In genomic region chr6:124987291-124987690, GRCh38 we compare ENCODE assay signal across 24 cellular contexts. TPM values are rescaled to one million over a fixed set of nuclear protein-coding genes. Genes with fewer than 3 reads are reported as not detected.
DNase-seq lines count a peak whose midpoint lies in the region; ATAC-seq, FAIRE-seq and TF ChIP-seq lines count a peak whose summit lies in the region.
"Had no signal": no experiment of that assay in that cellular context is flagged by ENCODE, and none has a peak within 500 bp of the region (broad histone marks: within the 10 kb centered on the region; RNA-seq: fewer than 3 reads in every experiment).

No MANE protein-coding gene starts in this region.

- CTCF ChIA-PET in A673 (lab: Charles Lee) = no interaction called here

- H3K4me1 ChIP-seq in osteoblast (ENCODE audit: insufficient read depth, low read length) (peaks cover 15% of the 10 kb centered on the region), A673 (ENCODE audit: insufficient read depth, low read length, poor library complexity, severe bottlenecking) (peaks cover 51% of the 10 kb centered on the region)
- H3K4me1 ChIP-seq: Caco-2, Peyer's patch had no signal

- H3K36me3 Mint-ChIP-seq in HFFc6 (ENCODE audit: low read depth) = peaks cover 15% of the 10 kb centered on the region
- H3K36me3 Mint-ChIP-seq in chondrocyte (ENCODE audit: low read depth) = peaks cover 6% of the 10 kb centered on the region
- H3K36me3 Mint-ChIP-seq: CD4-positive, alpha-beta memory T cell; T-cell had no signal

- DNase-seq in AG10803 (ENCODE audit: low read depth) = peak; percentile 49
- no peak for DNase-seq in HFFc6
- DNase-seq in chondrocyte (ENCODE audit: low spot score) = no peak
- no peak for DNase-seq in osteoblast (ENCODE audit: insufficient read length, low spot score, missing footprints)
- no peak for DNase-seq in HTR-8/SVneo (ENCODE audit: insufficient read length, low spot score)
- no peak for DNase-seq in A673 (ENCODE audit: low spot score)
- DNase-seq in stimulated activated naive CD8-positive, alpha-beta T cell treated with anti-CD3 and anti-CD28 coated beads, Interleukin-15, amount 100 ng/mL, for 72 hours = no peak
- DNase-seq: Caco-2; CD4-positive, alpha-beta memory T cell; DMS 273 treated with DMSO at 0.1 percent for 48 hours; DMS79 treated with DMSO at 0.1 percent for 48 hours; NCI-H1092; NCI-H1436; NCI-H1930; NCI-H2227 treated with DMSO at 0.1 percent for 48 hours; NCI-H510A treated with DMSO at 0.1 percent for 48 hours; NCI-H748 treated with DMSO at 0.1 percent for 48 hours; Peyer's patch; T-cell had no signal

- BruUV-seq in A673 (replicated peaks; lab: Mats Ljungman, UMichigan) = no TSS peak

- H4K20me1 ChIP-seq in osteoblast (ENCODE audit: insufficient read depth, low read length) = peaks cover 2% of the 10 kb centered on the region

- H3K27me3 ChIP-seq in osteoblast (ENCODE audit: insufficient read depth, low read length) (no peaks in the 10 kb centered on the region), A673 (replicated peaks; ENCODE audit: insufficient read depth, low read depth, low read length, poor library complexity) (no peaks in the 10 kb centered on the region)
- H3K27me3 ChIP-seq: Peyer's patch had no signal

- no peak overlapping the region for H3K27ac ChIP-seq in osteoblast (ENCODE audit: low read depth, low read length)
- no peak overlapping the region for H3K27ac ChIP-seq in A673 (ENCODE audit: low read depth, low read length, poor library complexity, severe bottlenecking)
- H3K27ac ChIP-seq: Peyer's patch had no signal

- H3K4me1 Mint-ChIP-seq in HFFc6 (ENCODE audit: low read depth) = peaks cover 65% of the 10 kb centered on the region
- peaks cover 73% of the 10 kb centered on the region for H3K4me1 Mint-ChIP-seq in chondrocyte (ENCODE audit: low read depth)
- no peaks in the 10 kb centered on the region for H3K4me1 Mint-ChIP-seq in stimulated activated naive CD8-positive, alpha-beta T cell treated with anti-CD3 and anti-CD28 coated beads, Interleukin-15, amount 100 ng/mL, for 72 hours

- no peak for ATAC-seq in stimulated activated naive CD8-positive, alpha-beta T cell treated with anti-CD3 and anti-CD28 coated beads, Interleukin-15, amount 100 ng/mL, for 72 hours
- ATAC-seq: GM12878, HCT116, K562, T-cell had no signal

- H3K27me3 Mint-ChIP-seq in HFFc6 (ENCODE audit: insufficient read depth) = no peaks in the 10 kb centered on the region
- H3K27me3 Mint-ChIP-seq in chondrocyte (ENCODE audit: low read depth) = no peaks in the 10 kb centered on the region
- H3K27me3 Mint-ChIP-seq in stimulated activated naive CD8-positive, alpha-beta T cell treated with anti-CD3 and anti-CD28 coated beads, Interleukin-15, amount 100 ng/mL, for 72 hours = no peaks in the 10 kb centered on the region
- H3K27me3 Mint-ChIP-seq: CD4-positive, alpha-beta memory T cell; T-cell had no signal

- intact Hi-C loops in A673 (cut with micrococcal nuclease; ENCODE audit: unreplicated experiment) = no loop called here

- TF ChIP-seq CTCF in AG10803 (conservative IDR thresholded peaks at IDR 0.05; ENCODE audit: low read length) (no peak), HFFc6 (IDR thresholded peaks at IDR 0.05) (no peak), chondrocyte (IDR thresholded peaks at IDR 0.05) (no peak), osteoblast (IDR thresholded peaks at IDR 0.05; ENCODE audit: extremely low read depth, low read depth, low read length) (no peak), A673 (conservative IDR thresholded peaks at IDR 0.05; ENCODE audit: low read depth, low read length) (no peak)

- peaks cover 68% of the 10 kb centered on the region for H3K79me2 ChIP-seq in osteoblast (ENCODE audit: insufficient read depth, low read length)

- H3K27ac Mint-ChIP-seq in HFFc6 (peak overlapping the region; percentile 26; the same call in 1 of the 2 replicates), chondrocyte (ENCODE audit: unreplicated experiment) (peak overlapping the region; percentile 88)
- no peak overlapping the region for H3K27ac Mint-ChIP-seq in stimulated activated naive CD8-positive, alpha-beta T cell treated with anti-CD3 and anti-CD28 coated beads, Interleukin-15, amount 100 ng/mL, for 72 hours
- H3K27ac Mint-ChIP-seq: CD4-positive, alpha-beta memory T cell; T-cell had no signal

- POLR2A ChIA-PET in A673 (lab: Charles Lee; ENCODE audit: low non-redundant PET) = no interaction called here

- no peak overlapping the region for H2AFZ ChIP-seq in osteoblast (ENCODE audit: low read length)

- H3K4me2 ChIP-seq in osteoblast (ENCODE audit: insufficient read depth, low read length) = peak overlapping the region; percentile 19

- H3K4me3 ChIP-seq in AG10803 (ENCODE audit: low read length) (no peak overlapping the region), osteoblast (ENCODE audit: insufficient read depth, low read length) (no peak overlapping the region), A673 (ENCODE audit: low read depth, low read length, poor library complexity, severe bottlenecking) (no peak overlapping the region)
- H3K4me3 ChIP-seq: GM12878, K562, Peyer's patch had no signal

- H3K36me3 ChIP-seq in osteoblast (ENCODE audit: insufficient read depth, low read length) (no peaks in the 10 kb centered on the region), A673 (ENCODE audit: insufficient read depth, low read length, poor library complexity, severe bottlenecking) (peaks cover 11% of the 10 kb centered on the region)
- H3K36me3 ChIP-seq: Peyer's patch had no signal

- H3K9me3 ChIP-seq in osteoblast (ENCODE audit: low read depth, low read length) = no peaks in the 10 kb centered on the region
- peaks cover 8% of the 10 kb centered on the region for H3K9me3 ChIP-seq in A673 (ENCODE audit: low read depth, low read length, poor library complexity, severe bottlenecking)
- H3K9me3 ChIP-seq: Peyer's patch had no signal

- no peaks in the 10 kb centered on the region for H3K9me3 Mint-ChIP-seq in HFFc6
- H3K9me3 Mint-ChIP-seq in chondrocyte (ENCODE audit: low read depth) = no peaks in the 10 kb centered on the region
- no peaks in the 10 kb centered on the region for H3K9me3 Mint-ChIP-seq in stimulated activated naive CD8-positive, alpha-beta T cell treated with anti-CD3 and anti-CD28 coated beads, Interleukin-15, amount 100 ng/mL, for 72 hours
- H3K9me3 Mint-ChIP-seq: CD4-positive, alpha-beta memory T cell; T-cell had no signal

- H3K4me3 Mint-ChIP-seq in HFFc6 (peak overlapping the region; percentile 24; the same call in 1 of the 2 replicates), chondrocyte (ENCODE audit: unreplicated experiment) (peak overlapping the region; percentile 35)
- no peak overlapping the region for H3K4me3 Mint-ChIP-seq in stimulated activated naive CD8-positive, alpha-beta T cell treated with anti-CD3 and anti-CD28 coated beads, Interleukin-15, amount 100 ng/mL, for 72 hours
- H3K4me3 Mint-ChIP-seq: CD4-positive, alpha-beta memory T cell; T-cell had no signal

- no peak for FAIRE-seq in HTR-8/SVneo (lab: Jason Lieb, UNC)
- FAIRE-seq: GM12878, H1, K562 had no signal

RNA-seq across cellular contexts. Expression of gene RNF217, which starts 25.1 kb away (rescaled TPM):
- 10 to 100 TPM; 10.9 to 19.4 (median 14.7) TPM for total RNA-seq in HFFc6 (2021; fragmentation: NEBNext Ultra II Directional; extraction: Animal tissue kit (Norgen Biotek cat#: 25700))
- total RNA-seq in chondrocyte = 51.5 to 72.5 TPM (median 54.6 TPM) in 3 replicates
- total RNA-seq in osteoblast = 22.8 and 24.8 TPM in 2 replicates
- total RNA-seq in A673 (2021) = 18.9 and 20.6 TPM in 2 replicates
- total RNA-seq: OCI-LY7 had no signal

Comparison
In these comparisons a context has a peak if more than half of its experiments do, and no peak if none do; other contexts are left out.
1. H3K27ac Mint-ChIP-seq: peak in HFFc6 (single experiment) and chondrocyte (single experiment); none in stimulated activated naive CD8-positive, alpha-beta T cell treated with anti-CD3 and anti-CD28 coated beads, Interleukin-15, amount 100 ng/mL, for 72 hours (0 of 2).
2. H3K4me3 Mint-ChIP-seq: peak in HFFc6 (single experiment) and chondrocyte (single experiment); none in stimulated activated naive CD8-positive, alpha-beta T cell treated with anti-CD3 and anti-CD28 coated beads, Interleukin-15, amount 100 ng/mL, for 72 hours (0 of 2).